ENCODE assay signal across 25 cellular contexts in the genomic region with DNA sequence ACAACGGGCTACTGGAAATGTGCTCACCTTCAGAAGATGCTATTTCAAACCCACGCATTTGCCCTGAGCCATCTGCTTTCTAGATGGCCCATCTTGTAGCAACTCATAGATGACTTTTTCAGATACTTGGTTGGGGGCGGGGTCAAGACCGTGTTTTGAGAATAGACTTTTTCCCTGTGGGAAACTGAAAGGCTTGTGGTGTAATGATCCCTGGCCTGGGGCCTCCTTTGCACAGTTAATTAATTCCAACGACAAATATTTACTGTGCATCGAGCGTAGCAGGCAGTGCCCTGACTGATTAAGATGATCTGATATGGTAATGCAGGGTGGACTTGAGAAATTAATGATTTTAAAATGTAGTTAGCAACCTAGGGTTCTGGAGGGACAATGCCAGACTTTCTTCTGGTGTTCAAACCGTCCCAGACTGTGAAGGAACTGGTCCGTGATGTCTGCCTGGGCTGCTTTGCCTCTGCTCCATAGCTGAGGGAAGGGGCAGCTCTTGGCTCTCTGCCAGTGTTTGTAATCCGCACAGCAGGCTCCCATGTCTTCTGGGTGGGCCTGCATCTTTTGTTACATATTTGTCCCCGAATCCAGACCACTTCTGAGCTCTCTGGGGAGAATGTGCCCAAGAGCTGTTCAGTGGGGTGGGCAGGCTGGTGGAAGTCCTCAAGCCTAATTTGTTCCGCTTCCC.
DNase-seq lines count a peak whose midpoint lies in the region; ATAC-seq and TF ChIP-seq lines count a peak whose summit lies in the region.
"Had no signal": no experiment of that assay in that cellular context is flagged by ENCODE, and none has a peak within 500 bp of the region (broad histone marks: within the 10 kb centered on the region; RNA-seq: fewer than 3 reads in every experiment).

No MANE protein-coding gene starts in this region.

- H3K27me3 Mint-ChIP-seq in nephron progenitor cell (ENCODE audit: low read depth, poor library complexity), result peaks cover 2% of the 10 kb centered on the region
- H3K27me3 Mint-ChIP-seq in activated T-helper 2 cell treated with anti-CD3 and anti-CD28 coated beads, Interferon-gamma antibody, Interleukin-2, Interleukin-4, amounts not matched to agents 10 μg/mL and 5 μg/mL and 100 μg/mL, durations not matched to agents 14 hours and 24 hours and 36 hours (ENCODE audit: low read depth), result peaks cover 6% of the 10 kb centered on the region

- H3K36me3 Mint-ChIP-seq in nephron progenitor cell (ENCODE audit: low read depth), result no peaks in the 10 kb centered on the region
- no peaks in the 10 kb centered on the region for H3K36me3 Mint-ChIP-seq in activated T-helper 2 cell treated with anti-CD3 and anti-CD28 coated beads, Interferon-gamma antibody, Interleukin-2, Interleukin-4, amounts not matched to agents 10 μg/mL and 5 μg/mL and 100 μg/mL, durations not matched to agents 14 hours and 24 hours and 36 hours (ENCODE audit: low read depth)
- H3K36me3 Mint-ChIP-seq: CD8-positive, alpha-beta T cell; naive B cell; WTC11 had no signal

- H3K27me3 ChIP-seq in BLaER1 treated with 17β-estradiol and CSF1 and Interleukin-3, amounts not matched to agents 10 nM and 100 nM, result no peaks in the 10 kb centered on the region
- H3K27me3 ChIP-seq: esophagus muscularis mucosa, right atrium auricular region had no signal

- H3K27ac Mint-ChIP-seq in nephron progenitor cell, result peak overlapping the region; percentile 10
- no peak overlapping the region for H3K27ac Mint-ChIP-seq in activated T-helper 2 cell treated with anti-CD3 and anti-CD28 coated beads, Interferon-gamma antibody, Interleukin-2, Interleukin-4, amounts not matched to agents 10 μg/mL and 5 μg/mL and 100 μg/mL, durations not matched to agents 14 hours and 24 hours and 36 hours
- H3K27ac Mint-ChIP-seq: activated T-helper 1 cell treated with anti-CD3 and anti-CD28 coated beads, Interleukin-12 subunit alpha, Interleukin-12 subunit beta, Interleukin-2, Interleukin-4 antibody, amounts not matched to agents 30 ng/mL and 10 ng/mL and 1 ng/mL, durations not matched to agents 14 hours and 24 hours and 36 hours; CD8-positive, alpha-beta T cell; naive B cell; WTC11 had no signal

- peak overlapping the region in 7 of 11 experiments; percentile 22 to 53 (median 32); a peak in 13 of 22 replicates for H3K4me2 ChIP-seq in BLaER1 treated with 17β-estradiol and CSF1 and Interleukin-3, amounts not matched to agents 10 nM and 100 nM

- peaks cover 59% of the 10 kb centered on the region for H3K4me1 Mint-ChIP-seq in nephron progenitor cell
- peaks cover 3% of the 10 kb centered on the region for H3K4me1 Mint-ChIP-seq in activated T-helper 2 cell treated with anti-CD3 and anti-CD28 coated beads, Interferon-gamma antibody, Interleukin-2, Interleukin-4, amounts not matched to agents 10 μg/mL and 5 μg/mL and 100 μg/mL, durations not matched to agents 14 hours and 24 hours and 36 hours (ENCODE audit: low read depth)
- H3K4me1 Mint-ChIP-seq: naive B cell, WTC11 had no signal

- ATAC-seq in GM19328 (IDR thresholded peaks at IDR 0.05; ENCODE audit: unreplicated experiment), result no peak
- ATAC-seq: CD8-positive, alpha-beta T cell; left lobe of liver; stimulated activated naive CD8-positive, alpha-beta T cell treated with anti-CD3 and anti-CD28 coated beads, Interleukin-15, Interleukin-2, amounts not matched to agents 100 U/mL and 50 U/mL, for 24 hours; WTC11 had no signal

- H3K9ac ChIP-seq in BLaER1 treated with 17β-estradiol and CSF1 and Interleukin-3, amounts not matched to agents 10 nM and 100 nM, result no peak overlapping the region

- H3K4me3 ChIP-seq in BLaER1 treated with 17β-estradiol and CSF1 and Interleukin-3, amounts not matched to agents 10 nM and 100 nM, result no peak overlapping the region
- H3K4me3 ChIP-seq in HEK293 (ENCODE audit: low read depth, low read length), result no peak overlapping the region
- H3K4me3 ChIP-seq: esophagus muscularis mucosa, right atrium auricular region, SK-N-MC, thoracic aorta had no signal

- no peaks in the 10 kb centered on the region for H3K9me3 ChIP-seq in BLaER1 treated with 17β-estradiol and CSF1 and Interleukin-3, amounts not matched to agents 10 nM and 100 nM (replicated peaks in 1 of 11)
- no peaks in the 10 kb centered on the region for H3K9me3 ChIP-seq in HEK293 (ENCODE audit: control insufficient read depth, insufficient read depth, low read depth, low read length)
- H3K9me3 ChIP-seq: esophagus muscularis mucosa, right atrium auricular region, thoracic aorta had no signal

- CTCF ChIA-PET in HEK293 (lab: Yijun Ruan, JAX), result interaction anchor here (0.5 to 1.9 kb wide), 2 partner anchors 140 to 329 kb away, joined by 3 to 9 read pairs; no protein-coding TSS in a partner anchor

- peaks cover under 1% of the 10 kb centered on the region for H3K9me3 Mint-ChIP-seq in nephron progenitor cell
- no peaks in the 10 kb centered on the region for H3K9me3 Mint-ChIP-seq in activated T-helper 2 cell treated with anti-CD3 and anti-CD28 coated beads, Interferon-gamma antibody, Interleukin-2, Interleukin-4, amounts not matched to agents 10 μg/mL and 5 μg/mL and 100 μg/mL, durations not matched to agents 14 hours and 24 hours and 36 hours
- H3K9me3 Mint-ChIP-seq: activated T-helper 1 cell treated with anti-CD3 and anti-CD28 coated beads, Interleukin-12 subunit alpha, Interleukin-12 subunit beta, Interleukin-2, Interleukin-4 antibody, amounts not matched to agents 30 ng/mL and 10 ng/mL and 1 ng/mL, durations not matched to agents 14 hours and 24 hours and 36 hours; CD8-positive, alpha-beta T cell; WTC11 had no signal

- peaks cover 9 to 32% (median 23%) of the 10 kb centered on the region in 10 experiments for H3K4me1 ChIP-seq in BLaER1 treated with 17β-estradiol and CSF1 and Interleukin-3, amounts not matched to agents 10 nM and 100 nM
- no peaks in the 10 kb centered on the region; the same call in 1 of the 2 replicates for H3K4me1 ChIP-seq in HEK293 (ENCODE audit: control insufficient read depth, insufficient read depth, low read length)

- no peak overlapping the region for H3K4me3 Mint-ChIP-seq in nephron progenitor cell
- H3K4me3 Mint-ChIP-seq in activated T-helper 2 cell treated with anti-CD3 and anti-CD28 coated beads, Interferon-gamma antibody, Interleukin-2, Interleukin-4, amounts not matched to agents 10 μg/mL and 5 μg/mL and 100 μg/mL, durations not matched to agents 14 hours and 24 hours and 36 hours (ENCODE audit: low read depth), result no peak overlapping the region
- H3K4me3 Mint-ChIP-seq: activated T-helper 1 cell treated with anti-CD3 and anti-CD28 coated beads, Interleukin-12 subunit alpha, Interleukin-12 subunit beta, Interleukin-2, Interleukin-4 antibody, amounts not matched to agents 30 ng/mL and 10 ng/mL and 1 ng/mL, durations not matched to agents 14 hours and 24 hours and 36 hours; CD8-positive, alpha-beta T cell; naive B cell; WTC11 had no signal

- H3K36me3 ChIP-seq in BLaER1 treated with 17β-estradiol and CSF1 and Interleukin-3, amounts not matched to agents 10 nM and 100 nM, result no peaks in the 10 kb centered on the region
- no peaks in the 10 kb centered on the region for H3K36me3 ChIP-seq in HEK293 (ENCODE audit: control insufficient read depth in 2 of 2, insufficient read depth in 1 of 2, low read length in 2 of 2)
- H3K36me3 ChIP-seq: esophagus muscularis mucosa, right atrium auricular region, thoracic aorta had no signal

- TF ChIP-seq CTCF in HEK293 (tag by site-specific recombination; IDR thresholded peaks at IDR 0.05), result no peak
- no peak for TF ChIP-seq CTCF in nephron progenitor cell (IDR thresholded peaks at IDR 0.05)

- intact Hi-C loops in activated T-helper 2 cell treated with anti-CD3 and anti-CD28 coated beads, Interferon-gamma antibody, Interleukin-2, Interleukin-4, amounts not matched to agents 10 μg/mL and 5 μg/mL and 100 μg/mL, durations not matched to agents 14 hours and 24 hours and 36 hours (cut with micrococcal nuclease), result no loop called here

- peak; percentile 28 for DNase-seq in NCI-H748 treated with DMSO at 0.1 percent for 48 hours (lab: John Stamatoyannopoulos, UW)
- no peak for DNase-seq in nephron progenitor cell
- DNase-seq in activated T-helper 2 cell treated with anti-CD3 and anti-CD28 coated beads, Interferon-gamma antibody, Interleukin-2, Interleukin-4, amounts not matched to agents 10 μg/mL and 5 μg/mL and 100 μg/mL, durations not matched to agents 14 hours and 24 hours and 36 hours (ENCODE audit: low spot score), result no peak
- DNase-seq in SHP77 treated with DMSO at 0.1 percent for 48 hours (lab: John Stamatoyannopoulos, UW), result no peak
- DNase-seq: activated naive CD4-positive, alpha-beta T cell treated with anti-CD3 and anti-CD28 coated beads, Interleukin-2, amount 50 U/mL, for 16 hours; amygdala; CD8-positive, alpha-beta T cell; cortex of kidney; KBM-7; MM.1S; naive B cell; NCI-H1694 treated with DMSO at 0.1 percent for 48 hours; NCI-H345; stimulated activated CD4-positive, alpha-beta T cell treated with anti-CD3 and anti-CD28 coated beads, Interleukin-4, amount 100 ng/mL, for 24 hours; stimulated activated naive CD8-positive, alpha-beta T cell treated with anti-CD3 and anti-CD28 coated beads, Interleukin-15, Interleukin-2, amounts not matched to agents 100 U/mL and 50 U/mL, for 24 hours had no signal

- H3K27ac ChIP-seq in BLaER1 treated with 17β-estradiol and CSF1 and Interleukin-3, amounts not matched to agents 10 nM and 100 nM, result no peak overlapping the region
- no peak overlapping the region for H3K27ac ChIP-seq in HEK293 (ENCODE audit: extremely low read depth, low read depth, low read length)
- H3K27ac ChIP-seq: esophagus muscularis mucosa, right atrium auricular region, SK-N-MC, thoracic aorta had no signal

- no peaks in the 10 kb centered on the region for H4K20me1 ChIP-seq in BLaER1 treated with 17β-estradiol and CSF1 and Interleukin-3, amounts not matched to agents 10 nM and 100 nM

- POLR2A ChIA-PET in HEK293 (lab: Yijun Ruan, JAX), result interaction anchor here (0.9 kb wide), 1 partner anchor 85 kb away, joined by 4 read pairs; a partner anchor contains a TSS

TF ChIP-seq in HEK293, 187 proteins besides CTCF, POLR2A, EP300 and RAD21:
- peak; percentile 38; the same call in 1 of the 2 replicates for TF ChIP-seq ZBTB8A (tag by site-specific recombination; IDR thresholded peaks at IDR 0.05)
- TF ChIP-seq GLIS2 (tag by site-specific recombination; IDR thresholded peaks at IDR 0.05), result no peak
